ENCODE assay signal across 1 cellular context in the genomic region with DNA sequence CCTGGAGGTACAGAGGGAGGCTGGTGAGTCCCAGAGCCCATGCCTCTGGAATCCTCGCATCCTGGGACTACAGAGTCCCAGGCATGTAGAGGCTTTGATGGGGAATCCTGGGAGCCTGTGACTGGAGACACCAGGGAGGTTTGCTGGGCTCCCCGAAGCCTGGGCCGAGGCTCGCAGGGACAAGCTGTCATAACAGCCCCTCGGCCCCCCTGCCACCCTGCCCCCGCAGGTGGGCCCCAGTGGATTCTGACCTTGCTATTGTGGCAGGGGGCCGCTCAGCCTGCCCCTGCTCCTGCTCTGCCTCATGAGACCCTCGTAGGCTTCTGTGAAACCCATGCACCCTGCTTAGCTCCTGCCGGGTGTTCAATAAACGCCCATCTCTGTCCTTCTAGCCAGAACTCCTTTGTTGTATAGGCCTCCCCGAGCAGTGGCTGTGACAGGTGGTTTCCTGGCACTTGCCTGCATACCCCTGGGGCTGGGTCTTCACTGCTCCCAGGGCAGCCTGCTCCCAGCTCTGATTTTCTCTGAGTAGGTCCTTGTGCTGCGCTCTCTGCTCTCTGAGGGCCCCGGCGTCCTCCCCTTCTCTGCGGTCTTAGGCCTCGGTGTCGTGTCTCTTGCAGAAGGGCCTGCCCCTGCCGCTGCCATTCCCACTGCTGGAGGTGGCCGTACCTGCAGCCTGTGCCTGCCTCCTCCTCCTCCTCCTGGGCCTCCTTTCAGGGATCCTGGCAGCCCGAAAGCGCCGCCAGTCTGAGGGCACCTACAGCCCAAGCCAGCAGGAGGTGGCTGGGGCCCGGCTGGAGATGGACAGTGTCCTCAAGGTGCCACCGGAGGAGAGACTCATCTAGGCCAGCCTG.
A peak's percentile ranks its signal among the peaks of the same experiment; 100 is the strongest.
TF ChIP-seq lines count a peak whose summit lies in the region.

No MANE protein-coding gene starts in this region.

TF ChIP-seq in HepG2, 621 proteins besides CTCF, POLR2A, EP300 and RAD21 (continued from another document):
- TF ChIP-seq, protein P1, sequence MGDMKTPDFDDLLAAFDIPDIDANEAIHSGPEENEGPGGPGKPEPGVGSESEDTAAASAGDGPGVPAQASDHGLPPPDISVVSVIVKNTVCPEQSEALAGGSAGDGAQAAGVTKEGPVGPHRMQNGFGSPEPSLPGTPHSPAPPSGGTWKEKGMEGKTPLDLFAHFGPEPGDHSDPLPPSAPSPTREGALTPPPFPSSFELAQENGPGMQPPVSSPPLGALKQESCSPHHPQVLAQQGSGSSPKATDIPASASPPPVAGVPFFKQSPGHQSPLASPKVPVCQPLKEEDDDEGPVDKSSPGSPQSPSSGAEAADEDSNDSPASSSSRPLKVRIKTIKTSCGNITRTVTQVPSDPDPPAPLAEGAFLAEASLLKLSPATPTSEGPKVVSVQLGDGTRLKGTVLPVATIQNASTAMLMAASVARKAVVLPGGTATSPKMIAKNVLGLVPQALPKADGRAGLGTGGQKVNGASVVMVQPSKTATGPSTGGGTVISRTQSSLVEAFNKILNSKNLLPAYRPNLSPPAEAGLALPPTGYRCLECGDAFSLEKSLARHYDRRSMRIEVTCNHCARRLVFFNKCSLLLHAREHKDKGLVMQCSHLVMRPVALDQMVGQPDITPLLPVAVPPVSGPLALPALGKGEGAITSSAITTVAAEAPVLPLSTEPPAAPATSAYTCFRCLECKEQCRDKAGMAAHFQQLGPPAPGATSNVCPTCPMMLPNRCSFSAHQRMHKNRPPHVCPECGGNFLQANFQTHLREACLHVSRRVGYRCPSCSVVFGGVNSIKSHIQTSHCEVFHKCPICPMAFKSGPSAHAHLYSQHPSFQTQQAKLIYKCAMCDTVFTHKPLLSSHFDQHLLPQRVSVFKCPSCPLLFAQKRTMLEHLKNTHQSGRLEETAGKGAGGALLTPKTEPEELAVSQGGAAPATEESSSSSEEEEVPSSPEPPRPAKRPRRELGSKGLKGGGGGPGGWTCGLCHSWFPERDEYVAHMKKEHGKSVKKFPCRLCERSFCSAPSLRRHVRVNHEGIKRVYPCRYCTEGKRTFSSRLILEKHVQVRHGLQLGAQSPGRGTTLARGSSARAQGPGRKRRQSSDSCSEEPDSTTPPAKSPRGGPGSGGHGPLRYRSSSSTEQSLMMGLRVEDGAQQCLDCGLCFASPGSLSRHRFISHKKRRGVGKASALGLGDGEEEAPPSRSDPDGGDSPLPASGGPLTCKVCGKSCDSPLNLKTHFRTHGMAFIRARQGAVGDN (CRISPR knock-in tag; IDR thresholded peaks at IDR 0.05) = peak; percentile 32; the same call in 1 of the 2 replicates
- TF ChIP-seq, protein P2, sequence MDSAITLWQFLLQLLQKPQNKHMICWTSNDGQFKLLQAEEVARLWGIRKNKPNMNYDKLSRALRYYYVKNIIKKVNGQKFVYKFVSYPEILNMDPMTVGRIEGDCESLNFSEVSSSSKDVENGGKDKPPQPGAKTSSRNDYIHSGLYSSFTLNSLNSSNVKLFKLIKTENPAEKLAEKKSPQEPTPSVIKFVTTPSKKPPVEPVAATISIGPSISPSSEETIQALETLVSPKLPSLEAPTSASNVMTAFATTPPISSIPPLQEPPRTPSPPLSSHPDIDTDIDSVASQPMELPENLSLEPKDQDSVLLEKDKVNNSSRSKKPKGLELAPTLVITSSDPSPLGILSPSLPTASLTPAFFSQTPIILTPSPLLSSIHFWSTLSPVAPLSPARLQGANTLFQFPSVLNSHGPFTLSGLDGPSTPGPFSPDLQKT (CRISPR knock-in tag; IDR thresholded peaks at IDR 0.05; ENCODE audit: borderline replicate concordance) = no peak
- no peak for TF ChIP-seq KDM6A (CRISPR knock-in tag; IDR thresholded peaks at IDR 0.05; ENCODE audit: low read depth)
- peak; percentile 71 for TF ChIP-seq AGO2 (optimal IDR thresholded peaks at IDR 0.05; ENCODE audit: low read depth, low read length)
- TF ChIP-seq FOXO1 (CRISPR knock-in tag; IDR thresholded peaks at IDR 0.05) = no peak
- TF ChIP-seq ZNF230 (CRISPR knock-in tag; IDR thresholded peaks at IDR 0.05) = no peak
- no peak for TF ChIP-seq ZNF235 (CRISPR knock-in tag; IDR thresholded peaks at IDR 0.05; ENCODE audit: borderline replicate concordance)
- no peak for TF ChIP-seq JUN (CRISPR knock-in tag; IDR thresholded peaks at IDR 0.05)
TF ChIP-seq in HepG2: peak in this region for 5.
